ENCODE assay signal across 11 cellular contexts in the genomic region with DNA sequence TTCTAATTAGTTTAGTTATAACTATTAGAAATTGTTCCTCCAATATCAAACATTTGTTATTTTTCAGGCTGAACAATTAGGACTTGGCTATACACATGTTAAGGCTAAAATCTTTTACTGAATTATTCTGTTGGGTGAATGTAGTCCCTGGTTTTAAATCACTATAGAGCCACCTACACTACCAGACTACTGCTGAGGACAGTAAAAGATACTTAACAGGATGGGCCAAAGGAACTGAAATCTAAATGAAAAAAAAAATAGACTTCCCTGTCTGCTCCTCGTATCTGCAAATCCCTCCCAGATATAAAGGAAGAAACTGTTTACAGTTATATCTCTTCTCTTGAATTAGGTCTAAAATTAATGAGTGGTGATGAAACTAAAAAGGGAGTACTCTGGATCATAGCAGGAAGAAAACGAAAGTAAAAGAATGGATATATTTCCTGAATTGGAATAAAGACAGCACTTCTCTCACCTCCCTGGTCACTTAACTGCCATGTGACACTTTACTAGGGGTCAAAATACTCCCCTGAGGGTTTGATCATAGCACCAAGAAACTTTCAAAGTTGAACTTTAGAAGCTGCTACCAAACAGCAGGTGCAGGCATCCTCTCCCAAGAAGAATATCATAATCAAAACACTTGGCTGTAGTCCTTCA. TPM values are rescaled to one million over a fixed set of nuclear protein-coding genes. Genes with fewer than 3 reads are reported as not detected.
DNase-seq lines count a peak whose midpoint lies in the region; ATAC-seq and TF ChIP-seq lines count a peak whose summit lies in the region.
"Had no signal": no experiment of that assay in that cellular context is flagged by ENCODE, and none has a peak within 500 bp of the region (broad histone marks: within the 10 kb centered on the region; RNA-seq: fewer than 3 reads in every experiment).

No MANE protein-coding gene starts in this region.

- peaks cover 6% of the 10 kb centered on the region for H3K36me3 ChIP-seq in ACC112 (ENCODE audit: insufficient read depth, low read length)
- H3K36me3 ChIP-seq in mucosa of rectum (ENCODE audit: control insufficient read depth in 2 of 2, insufficient read depth in 2 of 2, low read length in 2 of 2): peaks cover 0 to 1% of the 10 kb centered on the region in 2 donors
- no peaks in the 10 kb centered on the region for H3K36me3 ChIP-seq in mesendoderm (ENCODE audit: control insufficient read depth, insufficient read depth, low read length)
- H3K36me3 ChIP-seq: colonic mucosa, ovary had no signal

- H3K36me3 Mint-ChIP-seq in dendritic cell treated with granulocyte-macrophage colony-stimulating factor and Interleukin-4, amounts not matched to agents 40 ng/mL and 50 ng/mL, for 4 days (ENCODE audit: low read depth): peaks cover 10% of the 10 kb centered on the region

- H3K27me3 ChIP-seq in ACC112 (ENCODE audit: insufficient read depth, low read length): no peaks in the 10 kb centered on the region
- no peaks in the 10 kb centered on the region for H3K27me3 ChIP-seq in mucosa of rectum (ENCODE audit: control insufficient read depth in 2 of 2, insufficient read depth in 2 of 2, low read length in 2 of 2)
- H3K27me3 ChIP-seq in mesendoderm (ENCODE audit: insufficient read depth, low read length, poor library complexity): no peaks in the 10 kb centered on the region
- H3K27me3 ChIP-seq: colonic mucosa, ovary had no signal

- no peak overlapping the region for H3K4me2 ChIP-seq in mesendoderm (ENCODE audit: low read length)

- peak overlapping the region; percentile 64 for H2AFZ ChIP-seq in ACC112 (ENCODE audit: low read length, unreplicated experiment)

- peaks cover 27% of the 10 kb centered on the region for H3K4me1 ChIP-seq in ACC112 (ENCODE audit: control insufficient read depth, insufficient read depth, low read length, unreplicated experiment)
- H3K4me1 ChIP-seq in mucosa of rectum (ENCODE audit: control insufficient read depth in 2 of 2, insufficient read depth in 2 of 2, low read length in 2 of 2): peaks cover 0 to 3% of the 10 kb centered on the region in 2 donors
- H3K4me1 ChIP-seq in mesendoderm (ENCODE audit: control insufficient read depth, low read depth, low read length): no peaks in the 10 kb centered on the region
- H3K4me1 ChIP-seq: colonic mucosa had no signal

- peak overlapping the region in 1 of 2 donors; percentile 29 for H3K9ac ChIP-seq in mucosa of rectum (ENCODE audit: low read depth in 1 of 2, low read length in 2 of 2)
- no peak overlapping the region for H3K9ac ChIP-seq in mesendoderm (ENCODE audit: low read length)

- no peaks in the 10 kb centered on the region for H3K27me3 Mint-ChIP-seq in dendritic cell treated with granulocyte-macrophage colony-stimulating factor and Interleukin-4, amounts not matched to agents 40 ng/mL and 50 ng/mL, for 4 days

- no peaks in the 10 kb centered on the region for H3K9me3 Mint-ChIP-seq in dendritic cell treated with granulocyte-macrophage colony-stimulating factor and Interleukin-4, amounts not matched to agents 40 ng/mL and 50 ng/mL, for 4 days

- no peak overlapping the region for H3K23ac ChIP-seq in mesendoderm (ENCODE audit: low read length)

- H3K9me3 ChIP-seq in mucosa of rectum (ENCODE audit: control insufficient read depth in 2 of 2, low read length in 2 of 2): no peaks in the 10 kb centered on the region
- H3K9me3 ChIP-seq: colonic mucosa, ovary had no signal

- H2BK15ac ChIP-seq in mesendoderm (replicated peaks; ENCODE audit: low read depth): no peak overlapping the region

- H3K4me3 ChIP-seq in ACC112 (ENCODE audit: low read depth, low read length) (peak overlapping the region; percentile 65), mucosa of rectum (ENCODE audit: low read length in 2 of 2) (peak overlapping the region; percentile 36 to 38), mesendoderm (ENCODE audit: low read length) (no peak overlapping the region)
- H3K4me3 ChIP-seq: colonic mucosa, ovary had no signal

- H4K8ac ChIP-seq in mesendoderm (ENCODE audit: low read depth, low read length): no peak overlapping the region

- WGBS in mesendoderm (ENCODE audit: extremely low coverage, insufficient coverage, low lambda C conversion rate): no CpG with 5 or more reads among the region's 2 CpGs

- ATAC-seq in GM19452 (IDR thresholded peaks at IDR 0.05; ENCODE audit: unreplicated experiment): no peak

- intact Hi-C loops in dendritic cell treated with granulocyte-macrophage colony-stimulating factor and Interleukin-4, amounts not matched to agents 40 ng/mL and 50 ng/mL, for 4 days (cut with micrococcal nuclease): no loop called here

- peak overlapping the region; percentile 4 for H3K4me3 Mint-ChIP-seq in dendritic cell treated with granulocyte-macrophage colony-stimulating factor and Interleukin-4, amounts not matched to agents 40 ng/mL and 50 ng/mL, for 4 days

- POLR2A ChIA-PET in HEK293T (lab: Yijun Ruan, JAX): interaction anchor here (1.2 kb wide), 1 partner anchor 12 kb away, joined by 4 read pairs; no protein-coding TSS in a partner anchor

- H4K5ac ChIP-seq in mesendoderm (ENCODE audit: low read length): no peak overlapping the region

- H3K79me1 ChIP-seq in mesendoderm (ENCODE audit: low read length): no peaks in the 10 kb centered on the region

- no peak overlapping the region for H2BK5ac ChIP-seq in mesendoderm (ENCODE audit: low read length)

- no peak overlapping the region for H3K18ac ChIP-seq in mesendoderm (ENCODE audit: low read length)

- peak; percentile 20 for DNase-seq in HT1080 (ENCODE audit: low read depth)
- DNase-seq in mesendoderm: no peak
- DNase-seq in foreskin melanocyte: no peak
- DNase-seq in HEK293T (ENCODE audit: extremely low spot score): no peak
- DNase-seq: colonic mucosa, Karpas-422, ovary had no signal

- no peak overlapping the region for H3K27ac Mint-ChIP-seq in dendritic cell treated with granulocyte-macrophage colony-stimulating factor and Interleukin-4, amounts not matched to agents 40 ng/mL and 50 ng/mL, for 4 days

- peaks cover 16% of the 10 kb centered on the region for H3K4me1 Mint-ChIP-seq in dendritic cell treated with granulocyte-macrophage colony-stimulating factor and Interleukin-4, amounts not matched to agents 40 ng/mL and 50 ng/mL, for 4 days (ENCODE audit: low read depth)

- H3K56ac ChIP-seq in mesendoderm (ENCODE audit: low read length): no peak overlapping the region

- no peak overlapping the region for H3K4ac ChIP-seq in mesendoderm (ENCODE audit: low read depth, low read length)

- CTCF ChIA-PET in HEK293T (lab: Yijun Ruan, JAX): no interaction called here

- no peak overlapping the region for H3K27ac ChIP-seq in ACC112 (ENCODE audit: low read depth, low read length)
- no peak overlapping the region for H3K27ac ChIP-seq in mucosa of rectum (ENCODE audit: low read depth in 2 of 2, low read length in 2 of 2)
- no peak overlapping the region for H3K27ac ChIP-seq in mesendoderm (ENCODE audit: low read depth, low read length)
- H3K27ac ChIP-seq: colonic mucosa had no signal

- H2BK120ac ChIP-seq in mesendoderm (ENCODE audit: low read depth, low read length): no peak overlapping the region

- H3K79me2 ChIP-seq in ACC112 (ENCODE audit: control insufficient read depth, insufficient read depth, low read length, unreplicated experiment) (peaks cover 20% of the 10 kb centered on the region), mesendoderm (ENCODE audit: control insufficient read depth, insufficient read depth, low read length) (no peaks in the 10 kb centered on the region)

- H2AK5ac ChIP-seq in mesendoderm (ENCODE audit: low read length): no peak overlapping the region

TF ChIP-seq in HEK293T, 16 proteins besides CTCF, POLR2A, EP300 and RAD21:
- TF ChIP-seq ZNF384 (IDR thresholded peaks at IDR 0.05): no peak
- TF ChIP-seq TARDBP (IDR thresholded peaks at IDR 0.05): no peak
- no peak for TF ChIP-seq FOXK2 (IDR thresholded peaks at IDR 0.05)
- no peak for TF ChIP-seq NFRKB (IDR thresholded peaks at IDR 0.05)
- no peak for TF ChIP-seq FOXM1 (IDR thresholded peaks at IDR 0.05; ENCODE audit: borderline replicate concordance)
- no peak for TF ChIP-seq BHLHE40 (IDR thresholded peaks at IDR 0.05; ENCODE audit: borderline replicate concordance)
- TF ChIP-seq ARNT (IDR thresholded peaks at IDR 0.05): no peak
- no peak for TF ChIP-seq SUZ12 (IDR thresholded peaks at IDR 0.05)
- no peak for TF ChIP-seq SP1 (IDR thresholded peaks at IDR 0.05)
- no peak for TF ChIP-seq L3MBTL2 (conservative IDR thresholded peaks at IDR 0.05)
- no peak for TF ChIP-seq HDGF (IDR thresholded peaks at IDR 0.05; ENCODE audit: borderline replicate concordance)
- TF ChIP-seq ELF4 (IDR thresholded peaks at IDR 0.05): no peak
- TF ChIP-seq LEF1 (IDR thresholded peaks at IDR 0.05; ENCODE audit: borderline replicate concordance): no peak
- TF ChIP-seq, protein P1, sequence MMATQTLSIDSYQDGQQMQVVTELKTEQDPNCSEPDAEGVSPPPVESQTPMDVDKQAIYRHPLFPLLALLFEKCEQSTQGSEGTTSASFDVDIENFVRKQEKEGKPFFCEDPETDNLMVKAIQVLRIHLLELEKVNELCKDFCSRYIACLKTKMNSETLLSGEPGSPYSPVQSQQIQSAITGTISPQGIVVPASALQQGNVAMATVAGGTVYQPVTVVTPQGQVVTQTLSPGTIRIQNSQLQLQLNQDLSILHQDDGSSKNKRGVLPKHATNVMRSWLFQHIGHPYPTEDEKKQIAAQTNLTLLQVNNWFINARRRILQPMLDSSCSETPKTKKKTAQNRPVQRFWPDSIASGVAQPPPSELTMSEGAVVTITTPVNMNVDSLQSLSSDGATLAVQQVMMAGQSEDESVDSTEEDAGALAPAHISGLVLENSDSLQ (IDR thresholded peaks at IDR 0.05): no peak
- TF ChIP-seq FOXA1 (IDR thresholded peaks at IDR 0.05): no peak
- TF ChIP-seq CTBP1 (IDR thresholded peaks at IDR 0.05; ENCODE audit: borderline replicate concordance): no peak

RNA-seq across cellular contexts. Expression of a gene that starts 12.7 kb away (rescaled TPM):
- total RNA-seq in HT1080 (2014; rRNA removed; shearing (Covaris generic)): 5.9 and 7.9 TPM in 2 replicates
- polyA plus RNA-seq in HT1080 (2015; cell fraction: cytosol; rRNA removed): 9.5 and 10.8 TPM in 2 replicates
- polyA plus RNA-seq in HT1080 (2015; cell fraction: nucleus; rRNA removed): 7.9 and 8.8 TPM in 2 replicates
- polyA plus RNA-seq in mesendoderm (2013, experiment 1 of 2): 21.4 TPM
- polyA plus RNA-seq in mesendoderm (2013, experiment 2 of 2): 19.8 TPM
